15 cellular contexts compared by ENCODE assay signal in genomic region chr10:79231908-79232307, GRCh38.
DNase-seq lines count a peak whose midpoint lies in the region; ATAC-seq and TF ChIP-seq lines count a peak whose summit lies in the region.
"Had no signal": no experiment of that assay in that cellular context is flagged by ENCODE, and none has a peak within 500 bp of the region (broad histone marks: within the 10 kb centered on the region; RNA-seq: fewer than 3 reads in every experiment).

No MANE protein-coding gene starts in this region.

- no peaks in the 10 kb centered on the region for H3K9me3 ChIP-seq in WERI-Rb-1 (ENCODE audit: severe bottlenecking)
- H3K9me3 ChIP-seq: HAP-1 had no signal

- H3K4me1 Mint-ChIP-seq in HFFc6 (ENCODE audit: low read depth): peaks cover 38% of the 10 kb centered on the region
- H3K4me1 Mint-ChIP-seq in activated T-helper 17 cell treated with anti-CD3 and anti-CD28 coated beads, Interleukin-2, amount 50 U/mL, for 72 hours: peaks cover 12% of the 10 kb centered on the region
- peaks cover 50% of the 10 kb centered on the region for H3K4me1 Mint-ChIP-seq in endothelial cell (ENCODE audit: unreplicated experiment)
- H3K4me1 Mint-ChIP-seq in stimulated activated effector memory CD8-positive, alpha-beta T cell treated with anti-CD3 and anti-CD28 coated beads, Interleukin-12 subunit alpha, Interleukin-12 subunit beta, amount 100 ng/mL, for 72 hours: peaks cover 8% of the 10 kb centered on the region

- H3K27ac ChIP-seq in WERI-Rb-1: no peak overlapping the region
- H3K27ac ChIP-seq: C4-2B, KMS-11 had no signal

- peaks cover 4% of the 10 kb centered on the region for H3K27me3 Mint-ChIP-seq in HFFc6 (ENCODE audit: insufficient read depth)
- no peaks in the 10 kb centered on the region for H3K27me3 Mint-ChIP-seq in activated T-helper 17 cell treated with anti-CD3 and anti-CD28 coated beads, Interleukin-2, amount 50 U/mL, for 72 hours
- H3K27me3 Mint-ChIP-seq in endothelial cell (ENCODE audit: unreplicated experiment): peaks cover 4% of the 10 kb centered on the region
- H3K27me3 Mint-ChIP-seq: CD4-positive, alpha-beta memory T cell had no signal

- no peak for ATAC-seq in activated T-helper 17 cell treated with anti-CD3 and anti-CD28 coated beads, Interleukin-2, amount 50 U/mL, for 72 hours (replicated peaks)
- no peak for ATAC-seq in stimulated activated effector memory CD8-positive, alpha-beta T cell treated with anti-CD3 and anti-CD28 coated beads, Interleukin-12 subunit alpha, Interleukin-12 subunit beta, amount 100 ng/mL, for 72 hours

- H3K27me3 ChIP-seq in WERI-Rb-1 (ENCODE audit: insufficient read depth, low read depth, severe bottlenecking): no peaks in the 10 kb centered on the region

- no peak overlapping the region for H3K4me3 Mint-ChIP-seq in HFFc6
- H3K4me3 Mint-ChIP-seq in activated T-helper 17 cell treated with anti-CD3 and anti-CD28 coated beads, Interleukin-2, amount 50 U/mL, for 72 hours: no peak overlapping the region
- no peak overlapping the region for H3K4me3 Mint-ChIP-seq in endothelial cell (ENCODE audit: unreplicated experiment)
- H3K4me3 Mint-ChIP-seq in stimulated activated effector memory CD8-positive, alpha-beta T cell treated with anti-CD3 and anti-CD28 coated beads, Interleukin-12 subunit alpha, Interleukin-12 subunit beta, amount 100 ng/mL, for 72 hours: no peak overlapping the region
- H3K4me3 Mint-ChIP-seq: CD4-positive, alpha-beta memory T cell had no signal

- H3K27ac Mint-ChIP-seq in HFFc6 (peak overlapping the region; percentile 22; the same call in 1 of the 2 replicates), endothelial cell (ENCODE audit: unreplicated experiment) (peak overlapping the region; percentile 55)
- H3K27ac Mint-ChIP-seq in activated T-helper 17 cell treated with anti-CD3 and anti-CD28 coated beads, Interleukin-2, amount 50 U/mL, for 72 hours: peak overlapping the region; percentile 2
- H3K27ac Mint-ChIP-seq in stimulated activated effector memory CD8-positive, alpha-beta T cell treated with anti-CD3 and anti-CD28 coated beads, Interleukin-12 subunit alpha, Interleukin-12 subunit beta, amount 100 ng/mL, for 72 hours: peak overlapping the region; percentile 18

- H3K9me3 Mint-ChIP-seq in HFFc6 (no peaks in the 10 kb centered on the region), endothelial cell (ENCODE audit: unreplicated experiment) (no peaks in the 10 kb centered on the region)
- H3K9me3 Mint-ChIP-seq in activated T-helper 17 cell treated with anti-CD3 and anti-CD28 coated beads, Interleukin-2, amount 50 U/mL, for 72 hours: no peaks in the 10 kb centered on the region
- no peaks in the 10 kb centered on the region for H3K9me3 Mint-ChIP-seq in stimulated activated effector memory CD8-positive, alpha-beta T cell treated with anti-CD3 and anti-CD28 coated beads, Interleukin-12 subunit alpha, Interleukin-12 subunit beta, amount 100 ng/mL, for 72 hours
- H3K9me3 Mint-ChIP-seq: CD4-positive, alpha-beta memory T cell had no signal

- DNase-seq in HFFc6 (no peak), endothelial cell (ENCODE audit: low spot score) (no peak), WERI-Rb-1 (no peak), NCI-H187 treated with DMSO at 0.1 percent for 48 hours (lab: John Stamatoyannopoulos, UW) (no peak), CD1c-positive myeloid dendritic cell (ENCODE audit: extremely low spot score) (no peak)
- DNase-seq in stimulated activated effector memory CD8-positive, alpha-beta T cell treated with anti-CD3 and anti-CD28 coated beads, Interleukin-12 subunit alpha, Interleukin-12 subunit beta, amount 100 ng/mL, for 72 hours (ENCODE audit: low spot score in 2 of 2): no peak
- DNase-seq: AML-193; CD4-positive, alpha-beta memory T cell; DMS153; DMS79; GDM1 had no signal

- no peak overlapping the region for H3K4me3 ChIP-seq in WERI-Rb-1 (ENCODE audit: low read depth, low read length)
- H3K4me3 ChIP-seq: HAP-1 had no signal

- H3K36me3 Mint-ChIP-seq in HFFc6 (ENCODE audit: low read depth) (peaks cover 16% of the 10 kb centered on the region; the same call in 1 of the 2 replicates), endothelial cell (ENCODE audit: low read depth, unreplicated experiment) (peaks cover 15% of the 10 kb centered on the region)
- H3K36me3 Mint-ChIP-seq in activated T-helper 17 cell treated with anti-CD3 and anti-CD28 coated beads, Interleukin-2, amount 50 U/mL, for 72 hours (ENCODE audit: low read depth): no peaks in the 10 kb centered on the region
- H3K36me3 Mint-ChIP-seq in stimulated activated effector memory CD8-positive, alpha-beta T cell treated with anti-CD3 and anti-CD28 coated beads, Interleukin-12 subunit alpha, Interleukin-12 subunit beta, amount 100 ng/mL, for 72 hours: peaks cover 3% of the 10 kb centered on the region

- TF ChIP-seq CTCF in HFFc6 (IDR thresholded peaks at IDR 0.05) (no peak), endothelial cell (IDR thresholded peaks at IDR 0.05; ENCODE audit: unreplicated experiment) (no peak), WERI-Rb-1 (IDR thresholded peaks at IDR 0.05; ENCODE audit: low read depth, low read length) (no peak)

- H3K36me3 ChIP-seq in WERI-Rb-1: no peaks in the 10 kb centered on the region
- H3K36me3 ChIP-seq: HAP-1 had no signal

Comparison
In these comparisons a context has a peak if more than half of its experiments do, and no peak if none do; other contexts are left out.
1. H3K27ac Mint-ChIP-seq: peak in every context shown above with its lines; median percentile 55 in endothelial cell; 22 in HFFc6; 18 in stimulated activated effector memory CD8-positive, alpha-beta T cell treated with anti-CD3 and anti-CD28 coated beads, Interleukin-12 subunit alpha, Interleukin-12 subunit beta, amount 100 ng/mL, for 72 hours; 2 in activated T-helper 17 cell treated with anti-CD3 and anti-CD28 coated beads, Interleukin-2, amount 50 U/mL, for 72 hours.